2 cellular contexts compared by ENCODE assay signal in genomic region chr3:152123457-152123856, GRCh38.
TF ChIP-seq lines count a peak whose summit lies in the region.

No MANE protein-coding gene starts in this region.

TF ChIP-seq in IMR-90, 13 proteins besides CTCF, POLR2A, EP300 and RAD21:
- no peak for TF ChIP-seq CHD1 (IDR thresholded peaks at IDR 0.05; ENCODE audit: low read depth, low read length)

TF ChIP-seq in SK-N-SH treated with all-trans-retinoic acid at 6 μM for 48 hours, 23 proteins besides CTCF, POLR2A, EP300 and RAD21:
- TF ChIP-seq ZNF70 (CRISPR knock-in tag; IDR thresholded peaks at IDR 0.05) (no peak), OSR1 (CRISPR knock-in tag; IDR thresholded peaks at IDR 0.05) (no peak), CSDC2 (CRISPR knock-in tag; IDR thresholded peaks at IDR 0.05) (no peak), PPARA (CRISPR knock-in tag; IDR thresholded peaks at IDR 0.05; ENCODE audit: borderline replicate concordance) (no peak), ESRRG (CRISPR knock-in tag; IDR thresholded peaks at IDR 0.05) (no peak), SNAI2 (CRISPR knock-in tag; IDR thresholded peaks at IDR 0.05) (no peak), ARNTL (CRISPR knock-in tag; IDR thresholded peaks at IDR 0.05; ENCODE audit: borderline replicate concordance, low read depth) (no peak), ZNF8 (CRISPR knock-in tag; IDR thresholded peaks at IDR 0.05) (no peak), ZC3H10 (CRISPR knock-in tag; IDR thresholded peaks at IDR 0.05) (no peak), ZFP3 (CRISPR knock-in tag; IDR thresholded peaks at IDR 0.05) (no peak)
- TF ChIP-seq, protein P1, sequence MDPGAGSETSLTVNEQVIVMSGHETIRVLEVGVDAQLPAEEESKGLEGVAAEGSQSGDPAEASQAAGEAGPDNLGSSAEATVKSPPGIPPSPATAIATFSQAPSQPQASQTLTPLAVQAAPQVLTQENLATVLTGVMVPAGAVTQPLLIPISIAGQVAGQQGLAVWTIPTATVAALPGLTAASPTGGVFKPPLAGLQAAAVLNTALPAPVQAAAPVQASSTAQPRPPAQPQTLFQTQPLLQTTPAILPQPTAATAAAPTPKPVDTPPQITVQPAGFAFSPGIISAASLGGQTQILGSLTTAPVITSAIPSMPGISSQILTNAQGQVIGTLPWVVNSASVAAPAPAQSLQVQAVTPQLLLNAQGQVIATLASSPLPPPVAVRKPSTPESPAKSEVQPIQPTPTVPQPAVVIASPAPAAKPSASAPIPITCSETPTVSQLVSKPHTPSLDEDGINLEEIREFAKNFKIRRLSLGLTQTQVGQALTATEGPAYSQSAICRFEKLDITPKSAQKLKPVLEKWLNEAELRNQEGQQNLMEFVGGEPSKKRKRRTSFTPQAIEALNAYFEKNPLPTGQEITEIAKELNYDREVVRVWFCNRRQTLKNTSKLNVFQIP (CRISPR knock-in tag; IDR thresholded peaks at IDR 0.05; ENCODE audit: borderline replicate concordance, low read depth) = no peak
- TF ChIP-seq, protein P2, sequence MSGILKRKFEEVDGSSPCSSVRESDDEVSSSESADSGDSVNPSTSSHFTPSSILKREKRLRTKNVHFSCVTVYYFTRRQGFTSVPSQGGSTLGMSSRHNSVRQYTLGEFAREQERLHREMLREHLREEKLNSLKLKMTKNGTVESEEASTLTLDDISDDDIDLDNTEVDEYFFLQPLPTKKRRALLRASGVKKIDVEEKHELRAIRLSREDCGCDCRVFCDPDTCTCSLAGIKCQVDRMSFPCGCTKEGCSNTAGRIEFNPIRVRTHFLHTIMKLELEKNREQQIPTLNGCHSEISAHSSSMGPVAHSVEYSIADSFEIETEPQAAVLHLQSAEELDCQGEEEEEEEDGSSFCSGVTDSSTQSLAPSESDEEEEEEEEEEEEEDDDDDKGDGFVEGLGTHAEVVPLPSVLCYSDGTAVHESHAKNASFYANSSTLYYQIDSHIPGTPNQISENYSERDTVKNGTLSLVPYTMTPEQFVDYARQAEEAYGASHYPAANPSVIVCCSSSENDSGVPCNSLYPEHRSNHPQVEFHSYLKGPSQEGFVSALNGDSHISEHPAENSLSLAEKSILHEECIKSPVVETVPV (CRISPR knock-in tag; IDR thresholded peaks at IDR 0.05) = no peak
- TF ChIP-seq, protein P3, sequence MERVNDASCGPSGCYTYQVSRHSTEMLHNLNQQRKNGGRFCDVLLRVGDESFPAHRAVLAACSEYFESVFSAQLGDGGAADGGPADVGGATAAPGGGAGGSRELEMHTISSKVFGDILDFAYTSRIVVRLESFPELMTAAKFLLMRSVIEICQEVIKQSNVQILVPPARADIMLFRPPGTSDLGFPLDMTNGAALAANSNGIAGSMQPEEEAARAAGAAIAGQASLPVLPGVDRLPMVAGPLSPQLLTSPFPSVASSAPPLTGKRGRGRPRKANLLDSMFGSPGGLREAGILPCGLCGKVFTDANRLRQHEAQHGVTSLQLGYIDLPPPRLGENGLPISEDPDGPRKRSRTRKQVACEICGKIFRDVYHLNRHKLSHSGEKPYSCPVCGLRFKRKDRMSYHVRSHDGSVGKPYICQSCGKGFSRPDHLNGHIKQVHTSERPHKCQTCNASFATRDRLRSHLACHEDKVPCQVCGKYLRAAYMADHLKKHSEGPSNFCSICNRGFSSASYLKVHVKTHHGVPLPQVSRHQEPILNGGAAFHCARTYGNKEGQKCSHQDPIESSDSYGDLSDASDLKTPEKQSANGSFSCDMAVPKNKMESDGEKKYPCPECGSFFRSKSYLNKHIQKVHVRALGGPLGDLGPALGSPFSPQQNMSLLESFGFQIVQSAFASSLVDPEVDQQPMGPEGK (CRISPR knock-in tag; IDR thresholded peaks at IDR 0.05; ENCODE audit: borderline replicate concordance) = no peak
